In genomic region chr3:49642708-49643145, GRCh38 we compare ENCODE assay signal across 26 cellular contexts.
"Had no signal": no experiment of that assay in that cellular context is flagged by ENCODE, and none has a peak within 500 bp of the region (broad histone marks: within the 10 kb centered on the region; RNA-seq: fewer than 3 reads in every experiment).

No MANE protein-coding gene starts in this region.

- H3K36me3 ChIP-seq: left lung, lower lobe of right lung, neutrophil, ovary, right atrium auricular region, right lobe of liver, stomach, thoracic aorta, tibial artery, upper lobe of right lung had no signal

- DNase-seq: hypothalamus; immature natural killer cell; kidney; left colon; left lung; lower lobe of right lung; mammary epithelial cell; mesenchymal stem cell; naive thymus-derived CD8-positive, alpha-beta T cell; occipital lobe; ovary; right lobe of liver; stimulated activated CD4-positive, alpha-beta T cell treated with anti-CD3 and anti-CD28 coated beads, Interleukin-12 subunit alpha, Interleukin-12 subunit beta, amount 100 ng/mL, for 4 hours; stimulated activated CD4-positive, alpha-beta T cell treated with anti-CD3 and anti-CD28 coated beads, Interleukin-15, amount 100 ng/mL, for 24 hours; stimulated activated CD4-positive, alpha-beta T cell treated with anti-CD3 and anti-CD28 coated beads, Interleukin-2, amount 100 ng/mL, for 24 hours; stimulated activated CD4-positive, alpha-beta T cell treated with anti-CD3 and anti-CD28 coated beads, Interleukin-4, amount 100 ng/mL, for 1 hour; stimulated activated naive B cell treated with anti-CD40 and anti-IgM and Interleukin-4, amounts not matched to agents 10 μg/mL and 1 μg/mL and 100 μg/mL, for 72 hours; stimulated activated naive CD8-positive, alpha-beta T cell treated with anti-CD3 and anti-CD28 coated beads, Interleukin-15, Interleukin-2, amounts not matched to agents 100 U/mL and 50 U/mL, for 24 hours; stomach; tibial artery; trophoblast cell; upper lobe of right lung had no signal

- H3K9me3 ChIP-seq: left lung, lower lobe of right lung, neutrophil, ovary, right atrium auricular region, right lobe of liver, stomach, thoracic aorta, tibial artery, upper lobe of right lung had no signal

- H3K4me1 ChIP-seq: left lung, lower lobe of right lung, upper lobe of right lung had no signal

- H3K4me3 ChIP-seq: left lung, lower lobe of right lung, ovary, right atrium auricular region, right lobe of liver, smooth muscle cell, stomach, thoracic aorta, tibial artery, upper lobe of right lung had no signal

- H3K27ac ChIP-seq: left lung, lower lobe of right lung, neutrophil, ovary, right atrium auricular region, right lobe of liver, stomach, thoracic aorta, tibial artery, upper lobe of right lung had no signal

- H3K4me2 ChIP-seq: smooth muscle cell had no signal

- H3K27me3 ChIP-seq: left lung, ovary, right atrium auricular region, right lobe of liver, stomach, tibial artery, upper lobe of right lung had no signal
